8 cellular contexts compared by ENCODE assay signal in genomic region chr2:190407662-190408537, GRCh38. TPM values are rescaled to one million over a fixed set of nuclear protein-coding genes. Genes with fewer than 3 reads are reported as not detected.
DNase-seq lines count a peak whose midpoint lies in the region; ATAC-seq and TF ChIP-seq lines count a peak whose summit lies in the region.

Gene MFSD6 (plus strand): TSS chr2:190408355. CDS start chr2:190436030, 27,675 bp downstream.

- no peak for TF ChIP-seq POLR2A in stomach (IDR thresholded peaks at IDR 0.05)

- H4K20me1 ChIP-seq in OCI-LY1 (ENCODE audit: insufficient read depth, low read length) (no peaks in the 10 kb centered on the region), neural cell (ENCODE audit: insufficient read depth) (no peaks in the 10 kb centered on the region)

- TF ChIP-seq RAD21 in neural cell (conservative IDR thresholded peaks at IDR 0.05): peak; percentile 8

- 1 to 5% (median 2%) methylated on average over 27 to 94 of the region's 98 CpGs for WGBS in stomach, 5 donors

- H3K27me3 ChIP-seq in OCI-LY1 (ENCODE audit: insufficient read depth, low read length) (no peaks in the 10 kb centered on the region), neural cell (ENCODE audit: insufficient read depth, low read depth, low read length) (peaks cover 7% of the 10 kb centered on the region), stomach (no peaks in the 10 kb centered on the region)

- TF ChIP-seq EP300 in neural cell (conservative IDR thresholded peaks at IDR 0.05; ENCODE audit: poor library complexity, severe bottlenecking) (no peak), stomach (IDR thresholded peaks at IDR 0.05) (no peak)

- peaks cover 21% of the 10 kb centered on the region for H3K4me1 ChIP-seq in OCI-LY1 (ENCODE audit: insufficient read depth, low read length, severe bottlenecking)
- H3K4me1 ChIP-seq in stomach: peaks cover 27 to 51% (median 35%) of the 10 kb centered on the region in 4 donors

- H3K4me3 ChIP-seq in OCI-LY1 (ENCODE audit: low read depth, low read length, poor library complexity, severe bottlenecking): peak within 1 kb of the TSS; percentile 70
- peak within 1 kb of the TSS; percentile 51 for H3K4me3 ChIP-seq in fibroblast of pulmonary artery (replicated peaks; ENCODE audit: low read depth, low read length)
- peak within 1 kb of the TSS; percentile 87 for H3K4me3 ChIP-seq in neural cell (ENCODE audit: low read length)
- H3K4me3 ChIP-seq in stomach: peak within 1 kb of the TSS; percentile 77 to 87 (median 84)

- no peak within 1 kb of the TSS for H3K27ac ChIP-seq in OCI-LY1 (ENCODE audit: low read depth, low read length, poor library complexity, severe bottlenecking)
- H3K27ac ChIP-seq in neural cell (ENCODE audit: low read length): peak within 1 kb of the TSS; percentile 77
- peak within 1 kb of the TSS; percentile 92 to 98 (median 95) for H3K27ac ChIP-seq in stomach

- no peaks in the 10 kb centered on the region for H3K36me3 ChIP-seq in OCI-LY1 (ENCODE audit: insufficient read depth, low read length)
- H3K36me3 ChIP-seq in neural cell (ENCODE audit: insufficient read depth, low read length): no peaks in the 10 kb centered on the region
- H3K36me3 ChIP-seq in stomach: no peaks in the 10 kb centered on the region

- H3K4me2 ChIP-seq in OCI-LY1 (ENCODE audit: low read length) (peak within 1 kb of the TSS; percentile 87), neural cell (ENCODE audit: low read length) (peak within 1 kb of the TSS; percentile 96)

- ATAC-seq in GM18519 (IDR thresholded peaks at IDR 0.05; ENCODE audit: low FRiP score, unreplicated experiment) (peak; percentile 40), HG03064 (IDR thresholded peaks at IDR 0.05; ENCODE audit: low read depth, unreplicated experiment) (peak; percentile 64)

- H3K9ac ChIP-seq in OCI-LY1 (ENCODE audit: low read length): peak within 1 kb of the TSS; percentile 68
- peak within 1 kb of the TSS; percentile 89 for H3K9ac ChIP-seq in neural cell (ENCODE audit: low read length)

- intact Hi-C loops in stomach (cut with DNase I; ENCODE audit: low total_unique reads): loop anchor here (10.0 kb wide), 1 partner anchor 107 kb away; no protein-coding TSS in a partner anchor

- H3K9me3 ChIP-seq in OCI-LY1 (ENCODE audit: low read length) (no peaks in the 10 kb centered on the region), neural cell (ENCODE audit: low read length) (no peaks in the 10 kb centered on the region), stomach (no peaks in the 10 kb centered on the region)

- TF ChIP-seq CTCF in OCI-LY1 (IDR thresholded peaks at IDR 0.05; ENCODE audit: low read length) (no peak), fibroblast of pulmonary artery (IDR thresholded peaks at IDR 0.05; ENCODE audit: low read length, missing control alignments) (no peak), neural cell (IDR thresholded peaks at IDR 0.05; ENCODE audit: poor library complexity, severe bottlenecking) (no peak), stomach (IDR thresholded peaks at IDR 0.05) (no peak)

- no peaks in the 10 kb centered on the region for H3K79me2 ChIP-seq in OCI-LY1 (ENCODE audit: insufficient read depth, low read length)
- H3K79me2 ChIP-seq in neural cell (replicated peaks; ENCODE audit: insufficient read depth, low read length): peaks cover 14% of the 10 kb centered on the region

- DNase-seq in 8988T (peak; percentile 48), fibroblast of pulmonary artery (ENCODE audit: low read depth) (no peak), stomach (peak; percentile 74)
- DNase-seq in activated T-cell treated with anti-CD3 and anti-CD28 coated beads, Interleukin-2, amount 50 U/mL, for 48 hours: peak; percentile 73 to 78

- H3F3A ChIP-seq in OCI-LY1 (ENCODE audit: insufficient read depth, low read length): no peaks in the 10 kb centered on the region
- no peaks in the 10 kb centered on the region for H3F3A ChIP-seq in neural cell (ENCODE audit: insufficient read depth, low read length, poor library complexity, severe bottlenecking)

- H2AFZ ChIP-seq in OCI-LY1 (ENCODE audit: low read length) (peak within 1 kb of the TSS; percentile 56), neural cell (ENCODE audit: low read depth, low read length) (peak within 1 kb of the TSS; percentile 73)

- H3K9me2 ChIP-seq in OCI-LY1 (ENCODE audit: low read depth, low read length): no peaks in the 10 kb centered on the region
- H3K9me2 ChIP-seq in neural cell (ENCODE audit: insufficient read depth, low read length): no peaks in the 10 kb centered on the region

TF ChIP-seq in neural cell, 6 proteins besides CTCF, POLR2A, EP300 and RAD21:
- TF ChIP-seq MXI1 (conservative IDR thresholded peaks at IDR 0.05; ENCODE audit: poor library complexity, severe bottlenecking) (no peak), POLR2AphosphoS5 (IDR thresholded peaks at IDR 0.05) (peak; percentile 11), SMC3 (conservative IDR thresholded peaks at IDR 0.05; ENCODE audit: poor library complexity) (no peak), TAF1 (IDR thresholded peaks at IDR 0.05; ENCODE audit: low read depth) (no peak)

RNA-seq across cellular contexts. Expression of gene MFSD6, which starts in this region (rescaled TPM):
- polyA plus RNA-seq in neural cell: 11.8 and 15.8 TPM in 2 replicates
- 50.9 and 66.7 TPM in 2 replicates for polyA minus RNA-seq in neural cell
- total RNA-seq in stomach: 100 to 1,000 TPM in 2 of 5 donors, 10 to 100 TPM in 3; 18.7 to 134 (median 63.5) TPM
- 10 to 100 TPM in 2 of 3 donors, 1 to 10 TPM in 1; 9.2 to 12.8 (median 12.4) TPM for polyA plus RNA-seq in stomach
